Comparison of ENCODE assay signal across 19 cellular contexts in the genomic region with DNA sequence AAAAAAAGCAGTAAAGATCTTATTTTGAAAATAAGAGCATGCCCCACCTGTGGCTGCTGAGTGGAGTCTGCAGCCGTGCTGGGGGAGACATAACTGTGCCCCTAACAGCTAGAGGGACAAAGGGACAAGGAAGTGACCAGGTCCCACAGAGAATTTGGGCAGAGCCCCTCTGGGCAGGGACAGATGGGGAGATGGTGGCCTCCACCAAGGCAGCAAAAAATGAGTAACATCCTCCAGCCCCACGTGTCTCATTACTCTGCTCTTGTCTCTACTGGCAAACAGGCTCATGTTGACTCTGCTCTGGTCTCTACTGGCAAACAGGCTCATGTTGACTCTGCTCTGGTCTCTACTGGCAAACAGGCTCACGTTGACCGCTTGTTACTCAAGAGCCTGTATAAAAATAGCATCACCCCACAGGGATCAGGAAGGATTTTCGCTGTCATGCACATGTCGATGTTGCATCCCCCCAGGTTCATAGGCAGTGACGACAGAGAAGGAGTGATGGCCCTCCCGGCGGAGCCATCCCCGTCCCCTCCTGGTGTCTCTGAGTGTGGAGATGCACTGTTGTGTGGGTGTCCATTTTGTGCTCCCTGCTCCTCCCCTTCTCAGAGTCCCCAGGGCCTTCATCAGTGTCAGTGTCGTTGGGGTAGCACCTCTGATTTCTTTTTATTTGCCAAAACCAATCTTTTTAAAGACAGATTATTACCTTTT. TPM values are rescaled to one million over a fixed set of nuclear protein-coding genes. Genes with fewer than 3 reads are reported as not detected.
DNase-seq lines count a peak whose midpoint lies in the region; ATAC-seq, FAIRE-seq and TF ChIP-seq lines count a peak whose summit lies in the region.
"Had no signal": no experiment of that assay in that cellular context is flagged by ENCODE, and none has a peak within 500 bp of the region (broad histone marks: within the 10 kb centered on the region; RNA-seq: fewer than 3 reads in every experiment).

No MANE protein-coding gene starts in this region.

- H3K9ac ChIP-seq in BLaER1 treated with 17β-estradiol and CSF1 and Interleukin-3, amounts not matched to agents 10 nM and 100 nM: peak overlapping the region in 1 of 11 experiments; percentile 47; a peak in 1 of 22 replicates
- no peak overlapping the region for H3K9ac ChIP-seq in GM12878 (ENCODE audit: control insufficient read depth, insufficient read depth, low read length)
- H3K9ac ChIP-seq: GM23248 had no signal

- no peak for TF ChIP-seq CTCF in GM12878 (IDR thresholded peaks at IDR 0.05 in 2 of 3, conservative IDR thresholded peaks at IDR 0.05 in 1 of 3; ENCODE audit: control insufficient read depth in 2 of 3, extremely low read depth in 1 of 3, insufficient read depth in 1 of 3, low read depth in 3 of 3, low read length in 3 of 3)
- TF ChIP-seq CTCF in prostate gland (IDR thresholded peaks at IDR 0.05): no peak

- no peak for FAIRE-seq in GM12878 (lab: Jason Lieb, UNC)

- no peak overlapping the region for H2AFZ ChIP-seq in GM12878 (ENCODE audit: control insufficient read depth, low read depth, low read length)
- H2AFZ ChIP-seq: GM23248 had no signal

- POLR2A ChIA-PET in GM12878 (lab: Charles Lee): no interaction called here

- BruUV-seq in GM12878 (replicated peaks; lab: Mats Ljungman, UMichigan): no TSS peak

- H4K20me1 ChIP-seq in BLaER1 treated with 17β-estradiol and CSF1 and Interleukin-3, amounts not matched to agents 10 nM and 100 nM: no peaks in the 10 kb centered on the region
- no peaks in the 10 kb centered on the region for H4K20me1 ChIP-seq in GM12878 (ENCODE audit: control insufficient read depth, insufficient read depth)

- no peaks in the 10 kb centered on the region for H3K79me2 ChIP-seq in GM12878 (ENCODE audit: control insufficient read depth, insufficient read depth, low read length)

- no peak for TF ChIP-seq RAD21 in GM12878 (IDR thresholded peaks at IDR 0.05; ENCODE audit: insufficient read depth, low read depth, low read length)

- intact Hi-C loops in GM12878 (cut with micrococcal nuclease; ENCODE audit: unreplicated experiment): no loop called here
- intact Hi-C loops in prostate gland (cut with DNase I): no loop called here

- DNase-seq in H7 (peak; percentile 43), GM12878 (ENCODE audit: low read depth, low spot score) (no peak), prostate gland (ENCODE audit: low spot score) (peak; percentile 57), ACHN (no peak)
- DNase-seq in activated CD4-positive, alpha-beta T cell treated with anti-CD3 and anti-CD28 coated beads, Interleukin-2, amount 50 U/mL, for 4 hours: no peak
- DNase-seq: activated CD4-positive, alpha-beta T cell treated with anti-CD3 and anti-CD28 coated beads for 4 hours; activated CD8-positive, alpha-beta memory T cell treated with anti-CD3 and anti-CD28 coated beads for 24 hours; activated gamma-delta T cell; dermis blood vessel endothelial cell; foreskin keratinocyte; GM23248; NCI-H1105; NCI-H2081 treated with DMSO at 0.1 percent for 48 hours; NCI-H226; RPMI8226; substantia nigra had no signal

- 54% methylated on average over 11 of the region's 11 CpGs for WGBS in GM12878 (ENCODE audit: insufficient coverage, insufficient replicate concordance, low lambda C conversion rate, missing lambda C conversion rate)
- 72% methylated on average over 11 of the region's 11 CpGs for WGBS in prostate gland

- in situ Hi-C loops in GM12878 (cut with MboI): no loop called here
- in situ Hi-C loops in ACHN (cut with HindIII; ENCODE audit: low pct_ligation_motif_present, low pct_unique_long_range_greater_than_20kb, low sequenced_read_pairs): no loop called here

- SMC1A ChIA-PET in GM12878 (lab: Charles Lee; ENCODE audit: uncharacterized antibody, unreplicated experiment): no interaction called here

- H3K4me1 ChIP-seq in BLaER1 treated with 17β-estradiol and CSF1 and Interleukin-3, amounts not matched to agents 10 nM and 100 nM: peaks cover 11 to 41% (median 26%) of the 10 kb centered on the region in 10 experiments
- H3K4me1 ChIP-seq in GM12878 (ENCODE audit: control insufficient read depth, insufficient read depth, low read length): peaks cover 12% of the 10 kb centered on the region
- no peaks in the 10 kb centered on the region for H3K4me1 ChIP-seq in prostate gland (replicated peaks)
- H3K4me1 ChIP-seq: foreskin keratinocyte had no signal

- CTCF ChIA-PET in GM12878 (lab: Yijun Ruan, JAX): interaction anchor here (0.6 to 3.6 kb wide), 6 partner anchors 14 to 46 kb away, joined by 3 to 20 read pairs (median 8); a partner anchor contains a TSS

- TF ChIP-seq POLR2A in GM12878 (IDR thresholded peaks at IDR 0.05; ENCODE audit: low read depth, low read length) (no peak), prostate gland (IDR thresholded peaks at IDR 0.05) (no peak)

- peak overlapping the region in 5 of 11 experiments; percentile 20 to 57 (median 50); a peak in 8 of 22 replicates for H3K27ac ChIP-seq in BLaER1 treated with 17β-estradiol and CSF1 and Interleukin-3, amounts not matched to agents 10 nM and 100 nM
- peak overlapping the region; percentile 40; the same call in 1 of the 2 replicates for H3K27ac ChIP-seq in GM12878 (ENCODE audit: control insufficient read depth, insufficient read depth)
- H3K27ac ChIP-seq in prostate gland: no peak overlapping the region
- H3K27ac ChIP-seq: esophagus muscularis mucosa, foreskin keratinocyte, GM23248 had no signal

- RAD21 ChIA-PET in GM12878 (lab: Charles Lee; ENCODE audit: unreplicated experiment): interaction anchor here (1.8 kb wide), 1 partner anchor 17 kb away, joined by 6 read pairs; a partner anchor contains a TSS

- H3K4me2 ChIP-seq in BLaER1 treated with 17β-estradiol and CSF1 and Interleukin-3, amounts not matched to agents 10 nM and 100 nM: peak overlapping the region; percentile 13 to 82 (median 73); a peak in 20 of 22 replicates
- H3K4me2 ChIP-seq in GM12878 (ENCODE audit: control insufficient read depth, insufficient read depth): no peak overlapping the region

- no peaks in the 10 kb centered on the region for H3K9me3 ChIP-seq in BLaER1 treated with 17β-estradiol and CSF1 and Interleukin-3, amounts not matched to agents 10 nM and 100 nM (replicated peaks in 1 of 11)
- H3K9me3 ChIP-seq in GM12878 (replicated peaks; ENCODE audit: control insufficient read depth, insufficient read depth, low read length) (no peaks in the 10 kb centered on the region), prostate gland (no peaks in the 10 kb centered on the region)
- H3K9me3 ChIP-seq: esophagus muscularis mucosa had no signal

- no peaks in the 10 kb centered on the region for H3K27me3 ChIP-seq in BLaER1 treated with 17β-estradiol and CSF1 and Interleukin-3, amounts not matched to agents 10 nM and 100 nM
- H3K27me3 ChIP-seq in H7 (ENCODE audit: control insufficient read depth, insufficient read depth, low read length) (no peaks in the 10 kb centered on the region), GM12878 (replicated peaks in 1 of 2; ENCODE audit: control insufficient read depth in 2 of 2, insufficient read depth in 2 of 2, low read length in 1 of 2) (0 out of 4 replicates have a peak, but pooled peaks cover 0 to 3% of the 10 kb centered on the region in 2 experiments), prostate gland (replicated peaks; ENCODE audit: insufficient read depth) (no peaks in the 10 kb centered on the region)
- H3K27me3 ChIP-seq: esophagus muscularis mucosa, foreskin keratinocyte had no signal

- H3K4me3 ChIP-seq in BLaER1 treated with 17β-estradiol and CSF1 and Interleukin-3, amounts not matched to agents 10 nM and 100 nM: no peak overlapping the region
- H3K4me3 ChIP-seq in H7 (ENCODE audit: insufficient read depth, low read depth, low read length) (no peak overlapping the region), GM12878 (no peak overlapping the region), prostate gland (no peak overlapping the region)
- H3K4me3 ChIP-seq: esophagus muscularis mucosa, GM23248 had no signal

- ATAC-seq in GM12878: no peak; the same call in 1 of the 3 replicates
- no peak for ATAC-seq in HG03045 (IDR thresholded peaks at IDR 0.05; ENCODE audit: unreplicated experiment)
- ATAC-seq: foreskin keratinocyte had no signal

- no peaks in the 10 kb centered on the region for H3K36me3 ChIP-seq in BLaER1 treated with 17β-estradiol and CSF1 and Interleukin-3, amounts not matched to agents 10 nM and 100 nM
- H3K36me3 ChIP-seq in H7 (replicated peaks; ENCODE audit: control insufficient read depth, insufficient read depth, low read length) (no peaks in the 10 kb centered on the region), GM12878 (ENCODE audit: control insufficient read depth in 2 of 2, insufficient read depth in 2 of 2, low read length in 1 of 2) (no peaks in the 10 kb centered on the region), prostate gland (no peaks in the 10 kb centered on the region)
- H3K36me3 ChIP-seq: esophagus muscularis mucosa had no signal

- TF ChIP-seq EP300 in GM12878 (IDR thresholded peaks at IDR 0.05; ENCODE audit: borderline replicate concordance in 1 of 2, control insufficient read depth in 1 of 2, low read depth in 2 of 2, low read length in 2 of 2): no peak

TF ChIP-seq in GM12878, 131 proteins besides CTCF, POLR2A, EP300 and RAD21 (continues in another document):
- TF ChIP-seq TBL1XR1 (IDR thresholded peaks at IDR 0.05; ENCODE audit: low read depth, low read length): no peak

RNA-seq across cellular contexts. Expression of a gene that starts 17.3 kb away (rescaled TPM):
- 38.0 and 57.6 TPM in 2 replicates for total RNA-seq in H7 (2014; rRNA removed; shearing (Covaris generic))
- 67.7 and 69.6 TPM in 2 replicates for total RNA-seq in GM12878 (2013; cell fraction: nucleolus; rRNA removed)
- 18.2 and 19.3 TPM in 2 replicates for total RNA-seq in GM12878 (2014; rRNA removed)
- 14.8 and 16.8 TPM in 2 replicates for total RNA-seq in GM12878 (2014; rRNA removed; fragmentation: Illumina TruSeq; extraction: Trizol)
- 23.4 and 26.9 TPM in 2 replicates for total RNA-seq in GM12878 (2021)
- 10.9 TPM for polyA plus RNA-seq in GM12878 (2011; ENCODE audit: low read depth)
- 36.8 and 53.4 TPM in 2 replicates for polyA plus RNA-seq in GM12878 (2011; rRNA removed)
- 23.2 and 23.8 TPM in 2 replicates for polyA plus RNA-seq in GM12878 (2011; cell fraction: cytosol; rRNA removed)
- 32.1 and 32.6 TPM in 2 replicates for polyA plus RNA-seq in GM12878 (2011; cell fraction: nucleus; rRNA removed)
- 17.7 and 21.4 TPM in 2 replicates for polyA plus RNA-seq in GM12878 (2012)
- 26.9 and 32.7 TPM in 2 replicates for polyA plus RNA-seq in GM12878 (2014; fragmentation: Illumina TruSeq; extraction: Trizol)
- polyA plus RNA-seq in GM12878 (2014; fragmentation: Nextera tagmentation; extraction: Ambion mirVana): 10 to 100 TPM in 1 of 2 experiments, 1 to 10 TPM in 1; 6.8 to 12.6 TPM
- 25.3 and 33.5 TPM in 2 replicates for polyA plus RNA-seq in GM12878 (2014; rRNA removed)
- 10 to 100 TPM; 13.3 to 13.6 TPM for polyA plus RNA-seq in GM12878 (2016; fragmentation: Nextera tagmentation; extraction: Ambion mirVana)
- 19.8 and 23.6 TPM in 2 replicates for polyA minus RNA-seq in GM12878 (2011; rRNA and poly(A)+ RNA removed)
- polyA minus RNA-seq in GM12878 (2011; cell fraction: cytosol; rRNA and poly(A)+ RNA removed): 11.9 and 13.5 TPM in 2 replicates
- polyA minus RNA-seq in GM12878 (2011; cell fraction: nucleus; rRNA and poly(A)+ RNA removed): 9.2 and 14.6 TPM in 2 replicates
- 100 to 1,000 TPM; 143 to 147 TPM for total RNA-seq in prostate gland

Comparison
In these comparisons a context has a peak if more than half of its experiments do, and no peak if none do; other contexts are left out.
1. DNase-seq: peak in H7 (single experiment) and prostate gland (single experiment); none in GM12878 (single experiment), activated CD4-positive, alpha-beta T cell treated with anti-CD3 and anti-CD28 coated beads, Interleukin-2, amount 50 U/mL, for 4 hours (0 of 2) and ACHN (single experiment).